In genomic region chr15:29269485-29270168, GRCh38 we compare ENCODE assay signal across 8 cellular contexts. TPM values are rescaled to one million over a fixed set of nuclear protein-coding genes. Genes with fewer than 3 reads are reported as not detected.
DNase-seq lines count a peak whose midpoint lies in the region; ATAC-seq and TF ChIP-seq lines count a peak whose summit lies in the region.

NSMCE3 (minus strand) TSS chr15:29269822; CDS start chr15:29269705, 117 bp downstream.

- peak within 1 kb of the TSS; percentile 85 for H3K27ac ChIP-seq in foreskin keratinocyte
- H3K27ac ChIP-seq in neural progenitor cell = no peak within 1 kb of the TSS
- peak within 1 kb of the TSS; percentile 93 for H3K27ac ChIP-seq in stomach smooth muscle (ENCODE audit: low read length)

- H3F3A ChIP-seq in neural progenitor cell (ENCODE audit: low read depth) = no peaks in the 10 kb centered on the region

- peaks cover 2% of the 10 kb centered on the region for H3K27me3 Mint-ChIP-seq in neural progenitor cell (ENCODE audit: insufficient read depth, low read depth)

- H3K36me3 ChIP-seq in neural progenitor cell (no peaks in the 10 kb centered on the region), stomach smooth muscle (ENCODE audit: control insufficient read depth in 2 of 2, insufficient read depth in 2 of 2, low read length in 2 of 2) (no peaks in the 10 kb centered on the region)

- H3K4me3 ChIP-seq in LNCaP clone FGC (ENCODE audit: low read depth, low read length) (peak within 1 kb of the TSS; percentile 72), neural progenitor cell (peak within 1 kb of the TSS; percentile 81), stomach smooth muscle (ENCODE audit: low read length in 2 of 2) (peak within 1 kb of the TSS; percentile 82 to 98)

- no peaks in the 10 kb centered on the region for H3K9me3 Mint-ChIP-seq in neural progenitor cell

- H3K9me3 ChIP-seq in neural progenitor cell (ENCODE audit: low read depth) = no peaks in the 10 kb centered on the region
- H3K9me3 ChIP-seq in stomach smooth muscle (ENCODE audit: control insufficient read depth in 2 of 2, low read length in 2 of 2) = no peaks in the 10 kb centered on the region

- H2AFZ ChIP-seq in neural progenitor cell (replicated peaks) = peak within 1 kb of the TSS; percentile 96

- H3K4me1 ChIP-seq in foreskin keratinocyte = peaks cover 30% of the 10 kb centered on the region
- peaks cover 16% of the 10 kb centered on the region for H3K4me1 ChIP-seq in neural progenitor cell
- peaks cover 6% of the 10 kb centered on the region for H3K4me1 ChIP-seq in stomach smooth muscle (ENCODE audit: control insufficient read depth, insufficient read depth, low read length)

- H3K27ac Mint-ChIP-seq in neural progenitor cell = peak within 1 kb of the TSS; percentile 90

- peaks cover 37% of the 10 kb centered on the region for H3K4me1 Mint-ChIP-seq in neural progenitor cell

- H3K27me3 ChIP-seq in foreskin keratinocyte = no peaks in the 10 kb centered on the region
- H3K27me3 ChIP-seq in neural progenitor cell = no peaks in the 10 kb centered on the region
- H3K27me3 ChIP-seq in stomach smooth muscle (ENCODE audit: control insufficient read depth in 1 of 2, insufficient read depth in 2 of 2, low read length in 2 of 2) = no peaks in the 10 kb centered on the region

- H3K36me3 Mint-ChIP-seq in neural progenitor cell = no peaks in the 10 kb centered on the region

- H3K9ac ChIP-seq in neural progenitor cell (peak within 1 kb of the TSS; percentile 62), stomach smooth muscle (ENCODE audit: low read length in 2 of 2) (peak within 1 kb of the TSS; percentile 90 to 92)

- TF ChIP-seq POLR2A in Raji (IDR thresholded peaks at IDR 0.05; ENCODE audit: insufficient read depth, low read depth, low read length) = peak; percentile 81

- peak; percentile 92 for ATAC-seq in foreskin keratinocyte

- DNase-seq in EL = peak; percentile 85
- peak; percentile 82 for DNase-seq in H4 (ENCODE audit: low spot score)
- peak; percentile 44 for DNase-seq in LNCaP clone FGC (ENCODE audit: low read depth)
- DNase-seq in activated gamma-delta T cell (lab: John Stamatoyannopoulos, UW) = peak; percentile 85
- DNase-seq in foreskin keratinocyte = peak; percentile 66 to 77
- DNase-seq in neural progenitor cell (ENCODE audit: low spot score) = peak; percentile 95

- H3K4me3 Mint-ChIP-seq in neural progenitor cell = peak within 1 kb of the TSS; percentile 99

- peaks cover 25% of the 10 kb centered on the region for H4K20me1 ChIP-seq in neural progenitor cell (ENCODE audit: low read depth)

- TF ChIP-seq CTCF in LNCaP clone FGC (IDR thresholded peaks at IDR 0.05; ENCODE audit: control insufficient read depth, extremely low read depth, insufficient read depth) (no peak), foreskin keratinocyte (conservative IDR thresholded peaks at IDR 0.05) (no peak), neural progenitor cell (IDR thresholded peaks at IDR 0.05) (no peak)

- peaks cover 29% of the 10 kb centered on the region for H3K79me2 ChIP-seq in neural progenitor cell (ENCODE audit: low read depth)

- H3K4me2 ChIP-seq in neural progenitor cell = peak within 1 kb of the TSS; percentile 85

RNA-seq across cellular contexts. Expression of gene NSMCE3, which starts in this region (rescaled TPM):
- 10.8 and 11.9 TPM in 2 replicates for total RNA-seq in H4 (2014; rRNA removed; shearing (Covaris generic))
- total RNA-seq in foreskin keratinocyte (7.4 and 7.9 TPM in 2 replicates), neural progenitor cell (ENCODE audit: low replicate concordance) (15.6 and 16.1 TPM in 2 replicates)
- 6.6 and 6.9 TPM in 2 replicates for polyA plus RNA-seq in foreskin keratinocyte

Comparison
In these comparisons a context has a peak if more than half of its experiments do, and no peak if none do; other contexts are left out.
1. DNase-seq: peak in every context shown above with its lines; median percentile 95 in neural progenitor cell; 85 in EL; 85 in activated gamma-delta T cell; 82 in H4; 72 in foreskin keratinocyte; 44 in LNCaP clone FGC.